Comparison of ENCODE assay signal across 28 cellular contexts in the genomic region with DNA sequence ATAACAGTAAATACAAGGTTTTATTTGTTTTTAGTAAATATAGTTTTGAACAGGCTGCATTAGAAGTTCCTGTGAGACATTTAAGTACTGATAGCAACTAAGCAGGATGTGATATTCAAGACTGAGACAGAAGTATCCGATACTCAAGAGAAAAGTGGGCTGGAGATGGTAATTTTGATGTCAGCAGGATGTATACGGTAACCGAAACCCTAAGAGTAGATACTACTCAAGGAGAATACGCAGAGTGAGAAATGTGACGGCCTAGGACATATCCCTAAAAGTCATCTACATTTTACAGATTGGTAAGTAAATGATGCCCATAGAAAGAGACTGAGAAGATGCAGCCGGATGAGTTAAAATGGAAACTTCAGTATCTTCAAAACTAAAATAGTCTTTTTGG.
DNase-seq lines count a peak whose midpoint lies in the region; ATAC-seq and TF ChIP-seq lines count a peak whose summit lies in the region.
"Had no signal": no experiment of that assay in that cellular context is flagged by ENCODE, and none has a peak within 500 bp of the region (broad histone marks: within the 10 kb centered on the region; RNA-seq: fewer than 3 reads in every experiment).

No MANE protein-coding gene starts in this region.

- H3K9me3 Mint-ChIP-seq in activated CD4-positive, alpha-beta T cell treated with anti-CD3 and anti-CD28 coated beads for 36 hours (ENCODE audit: low read depth) = no peaks in the 10 kb centered on the region
- H3K9me3 Mint-ChIP-seq in CD4-positive, CD25-positive, alpha-beta regulatory T cell = peaks cover 0 to 8% (median 2%) of the 10 kb centered on the region in 7 donors
- no peaks in the 10 kb centered on the region for H3K9me3 Mint-ChIP-seq in WTC11
- H3K9me3 Mint-ChIP-seq in central memory CD8-positive, alpha-beta T cell = no peaks in the 10 kb centered on the region
- H3K9me3 Mint-ChIP-seq: activated naive CD8-positive, alpha-beta T cell treated with anti-CD3 and anti-CD28 coated beads, Interleukin-2, amount 10 ng/mL, durations not matched to agents 7 days and 5 days; effector memory CD8-positive, alpha-beta T cell had no signal

- H3K27me3 Mint-ChIP-seq in activated CD4-positive, alpha-beta T cell treated with anti-CD3 and anti-CD28 coated beads for 36 hours = no peaks in the 10 kb centered on the region
- H3K27me3 Mint-ChIP-seq in CD4-positive, CD25-positive, alpha-beta regulatory T cell = no peaks in the 10 kb centered on the region
- H3K27me3 Mint-ChIP-seq in WTC11 (ENCODE audit: low read depth) = no peaks in the 10 kb centered on the region
- H3K27me3 Mint-ChIP-seq in central memory CD8-positive, alpha-beta T cell = no peaks in the 10 kb centered on the region
- H3K27me3 Mint-ChIP-seq: activated naive CD8-positive, alpha-beta T cell treated with anti-CD3 and anti-CD28 coated beads, Interleukin-2, amount 10 ng/mL, durations not matched to agents 7 days and 5 days; effector memory CD8-positive, alpha-beta T cell had no signal

- peak overlapping the region; percentile 19 for H3K4me3 Mint-ChIP-seq in activated CD4-positive, alpha-beta T cell treated with anti-CD3 and anti-CD28 coated beads for 36 hours
- peak overlapping the region; percentile 20 to 88 (median 41) for H3K4me3 Mint-ChIP-seq in CD4-positive, CD25-positive, alpha-beta regulatory T cell
- H3K4me3 Mint-ChIP-seq in WTC11 = no peak overlapping the region
- H3K4me3 Mint-ChIP-seq in central memory CD8-positive, alpha-beta T cell = no peak overlapping the region
- H3K4me3 Mint-ChIP-seq: activated naive CD8-positive, alpha-beta T cell treated with anti-CD3 and anti-CD28 coated beads, Interleukin-2, amount 10 ng/mL, durations not matched to agents 7 days and 5 days; effector memory CD8-positive, alpha-beta T cell had no signal

- no peak for TF ChIP-seq EP300 in tibial nerve (IDR thresholded peaks at IDR 0.05)

- H3K27me3 ChIP-seq in CD4-positive, CD25-positive, alpha-beta regulatory T cell (ENCODE audit: control insufficient read depth, insufficient read depth, low read length) = no peaks in the 10 kb centered on the region
- H3K27me3 ChIP-seq in tibial nerve (no peaks in the 10 kb centered on the region), foreskin keratinocyte (no peaks in the 10 kb centered on the region), aorta (ENCODE audit: control insufficient read depth in 1 of 2, insufficient read depth in 2 of 2, low read length in 1 of 2) (no peaks in the 10 kb centered on the region)
- H3K27me3 ChIP-seq: pancreas, uterus had no signal

- intact Hi-C loops in activated CD4-positive, alpha-beta T cell treated with anti-CD3 and anti-CD28 coated beads for 36 hours (cut with DNase I, micrococcal nuclease) = loop anchor here (1.0 to 5.0 kb wide), 5 partner anchors 26 to 273 kb away; no protein-coding TSS in a partner anchor
- intact Hi-C loops in aorta (cut with DNase I) = no loop called here

- CTCF ChIA-PET in activated CD4-positive, alpha-beta T cell treated with anti-CD3 and anti-CD28 coated beads for 36 hours (lab: Charles Lee) = no interaction called here
- CTCF ChIA-PET in WTC11 (lab: Charles Lee) = no interaction called here

- H3K36me3 Mint-ChIP-seq in activated CD4-positive, alpha-beta T cell treated with anti-CD3 and anti-CD28 coated beads for 36 hours (ENCODE audit: low read depth) = peaks cover 58% of the 10 kb centered on the region
- H3K36me3 Mint-ChIP-seq in CD4-positive, CD25-positive, alpha-beta regulatory T cell = peaks cover 45% of the 10 kb centered on the region
- peaks cover 44% of the 10 kb centered on the region for H3K36me3 Mint-ChIP-seq in WTC11
- H3K36me3 Mint-ChIP-seq in central memory CD8-positive, alpha-beta T cell (ENCODE audit: insufficient read depth) = peaks cover 38% of the 10 kb centered on the region

- TF ChIP-seq CTCF in WTC11 (IDR thresholded peaks at IDR 0.05) = no peak
- no peak for TF ChIP-seq CTCF in tibial nerve (IDR thresholded peaks at IDR 0.05)
- TF ChIP-seq CTCF in foreskin keratinocyte (conservative IDR thresholded peaks at IDR 0.05) = no peak

- peak; percentile 95 for ATAC-seq in activated CD4-positive, alpha-beta T cell treated with anti-CD3 and anti-CD28 coated beads for 36 hours
- ATAC-seq in CD4-positive, CD25-positive, alpha-beta regulatory T cell (ENCODE audit: low read depth in 2 of 2) = peak; percentile 83 to 89
- ATAC-seq in WTC11 (no peak), foreskin keratinocyte (no peak), aorta (ENCODE audit: low FRiP score) (no peak)
- ATAC-seq in central memory CD8-positive, alpha-beta T cell (replicated peaks; ENCODE audit: extremely low read depth, poor library complexity, severe bottlenecking) = no peak
- ATAC-seq: effector memory CD8-positive, alpha-beta T cell; mucosa of descending colon; pancreas had no signal

- H3K36me3 ChIP-seq in CD4-positive, CD25-positive, alpha-beta regulatory T cell (ENCODE audit: control insufficient read depth, insufficient read depth, low read length) = peaks cover 66% of the 10 kb centered on the region
- H3K36me3 ChIP-seq in tibial nerve (peaks cover 0 to 64% (median 7%) of the 10 kb centered on the region in 3 donors), aorta (ENCODE audit: control insufficient read depth in 1 of 2, insufficient read depth in 2 of 2, low read length in 1 of 2) (peaks cover 0 to 5% of the 10 kb centered on the region in 2 donors)
- H3K36me3 ChIP-seq: uterus had no signal

- no peak for TF ChIP-seq POLR2A in tibial nerve (IDR thresholded peaks at IDR 0.05)

- 64 to 66% methylated on average over 6 of the region's 6 CpGs for WGBS in tibial nerve, 2 donors
- 65 to 66% methylated on average over 6 of the region's 6 CpGs for WGBS in aorta, 2 donors

- H3K27ac ChIP-seq in CD4-positive, CD25-positive, alpha-beta regulatory T cell (ENCODE audit: insufficient read depth, low read length, poor library complexity, severe bottlenecking) = peak overlapping the region; percentile 61
- H3K27ac ChIP-seq in tibial nerve = no peak overlapping the region
- no peak overlapping the region for H3K27ac ChIP-seq in foreskin keratinocyte
- H3K27ac ChIP-seq in aorta (ENCODE audit: low read depth in 1 of 2, low read length in 2 of 2) = no peak overlapping the region
- H3K27ac ChIP-seq: pancreas, PC-9, thoracic aorta, uterus had no signal

- H3K4me1 Mint-ChIP-seq in activated CD4-positive, alpha-beta T cell treated with anti-CD3 and anti-CD28 coated beads for 36 hours = peaks cover 32% of the 10 kb centered on the region
- peaks cover 35 to 47% (median 40%) of the 10 kb centered on the region in 4 donors for H3K4me1 Mint-ChIP-seq in CD4-positive, CD25-positive, alpha-beta regulatory T cell
- H3K4me1 Mint-ChIP-seq in WTC11 = peaks cover 16% of the 10 kb centered on the region
- H3K4me1 Mint-ChIP-seq in central memory CD8-positive, alpha-beta T cell = peaks cover 25% of the 10 kb centered on the region

- peak overlapping the region; percentile 93 for H3K27ac Mint-ChIP-seq in activated CD4-positive, alpha-beta T cell treated with anti-CD3 and anti-CD28 coated beads for 36 hours
- H3K27ac Mint-ChIP-seq in CD4-positive, CD25-positive, alpha-beta regulatory T cell = peak overlapping the region; percentile 92 to 94 (median 94)
- peak overlapping the region; percentile 66; the same call in 1 of the 2 replicates for H3K27ac Mint-ChIP-seq in WTC11
- H3K27ac Mint-ChIP-seq in central memory CD8-positive, alpha-beta T cell (ENCODE audit: low read depth) = peak overlapping the region; percentile 11
- H3K27ac Mint-ChIP-seq: activated naive CD8-positive, alpha-beta T cell treated with anti-CD3 and anti-CD28 coated beads, Interleukin-2, amount 10 ng/mL, durations not matched to agents 7 days and 5 days had no signal

- POLR2A ChIA-PET in activated CD4-positive, alpha-beta T cell treated with anti-CD3 and anti-CD28 coated beads for 36 hours (lab: Charles Lee) = no interaction called here
- POLR2A ChIA-PET in WTC11 (lab: Charles Lee) = no interaction called here

- peaks cover 34% of the 10 kb centered on the region for H3K4me1 ChIP-seq in CD4-positive, CD25-positive, alpha-beta regulatory T cell (ENCODE audit: control insufficient read depth, insufficient read depth, low read length, poor library complexity, severe bottlenecking)
- H3K4me1 ChIP-seq in tibial nerve (no peaks in the 10 kb centered on the region), foreskin keratinocyte (no peaks in the 10 kb centered on the region), aorta (ENCODE audit: control insufficient read depth in 1 of 2, insufficient read depth in 2 of 2, low read length in 2 of 2) (no peaks in the 10 kb centered on the region)
- H3K4me1 ChIP-seq: pancreas, uterus had no signal

- H3K4me3 ChIP-seq in CD4-positive, CD25-positive, alpha-beta regulatory T cell (ENCODE audit: low read depth, low read length) = peak overlapping the region; percentile 56
- H3K4me3 ChIP-seq in tibial nerve = no peak overlapping the region
- no peak overlapping the region for H3K4me3 ChIP-seq in aorta (ENCODE audit: low read length in 2 of 2)
- H3K4me3 ChIP-seq: mucosa of descending colon, pancreas, PC-9, thoracic aorta, uterus had no signal

- peak; percentile 10 for DNase-seq in activated CD4-positive, alpha-beta T cell treated with anti-CD3 and anti-CD28 coated beads for 36 hours
- DNase-seq in activated CD4-positive, alpha-beta T cell treated with anti-CD3 and anti-CD28 coated beads for 48 hours = no peak
- DNase-seq in CD4-positive, CD25-positive, alpha-beta regulatory T cell = peak in 2 of 3 donors; percentile 29 to 83
- no peak for DNase-seq in WTC11 (ENCODE audit: low spot score)
- no peak for DNase-seq in central memory CD8-positive, alpha-beta T cell (ENCODE audit: low spot score in 2 of 2)
- no peak for DNase-seq in tibial nerve (ENCODE audit: low spot score in 2 of 2)
- DNase-seq in foreskin keratinocyte = no peak
- no peak for DNase-seq in aorta
- DNase-seq: 8988T; activated CD4-positive, alpha-beta T cell treated with anti-CD3 and anti-CD28 coated beads for 4 hours; activated naive CD8-positive, alpha-beta T cell treated with anti-CD3 and anti-CD28 coated beads, Interleukin-2, amount 10 ng/mL, durations not matched to agents 7 days and 5 days; C1 segment of cervical spinal cord; DND-41; effector memory CD8-positive, alpha-beta T cell; GF-D8; HCEC 1CT; Kasumi-1; mammary epithelial cell; mucosa of descending colon; NCI-H1436; NCI-H345; NCI-H69; pancreas; PC-9; SK-N-SH; stimulated activated naive CD4-positive, alpha-beta T cell treated with Interleukin-2 at 50 U/mL for 16 hours; uterus had no signal

- H3K9me3 ChIP-seq in CD4-positive, CD25-positive, alpha-beta regulatory T cell (ENCODE audit: control insufficient read depth in 2 of 2, low read length in 2 of 2) = no peaks in the 10 kb centered on the region
- H3K9me3 ChIP-seq in tibial nerve = no peaks in the 10 kb centered on the region
- H3K9me3 ChIP-seq in aorta (ENCODE audit: control insufficient read depth, low read length) = no peaks in the 10 kb centered on the region
- H3K9me3 ChIP-seq: mucosa of descending colon, pancreas, thoracic aorta, uterus had no signal

Comparison
In these comparisons a context has a peak if more than half of its experiments do, and no peak if none do; other contexts are left out.
1. DNase-seq: peak in activated CD4-positive, alpha-beta T cell treated with anti-CD3 and anti-CD28 coated beads for 36 hours (single experiment) and CD4-positive, CD25-positive, alpha-beta regulatory T cell (2 of 3); none in activated CD4-positive, alpha-beta T cell treated with anti-CD3 and anti-CD28 coated beads for 48 hours (single experiment), WTC11 (single experiment), central memory CD8-positive, alpha-beta T cell (0 of 2), tibial nerve (0 of 2), foreskin keratinocyte (0 of 2) and aorta (0 of 2).
2. ATAC-seq: peak in activated CD4-positive, alpha-beta T cell treated with anti-CD3 and anti-CD28 coated beads for 36 hours (single experiment) and CD4-positive, CD25-positive, alpha-beta regulatory T cell (2 of 2); none in WTC11 (single experiment), central memory CD8-positive, alpha-beta T cell (single experiment), foreskin keratinocyte (single experiment) and aorta (single experiment).
3. H3K27ac Mint-ChIP-seq: peak in every context shown above with its lines; median percentile 94 in CD4-positive, CD25-positive, alpha-beta regulatory T cell; 93 in activated CD4-positive, alpha-beta T cell treated with anti-CD3 and anti-CD28 coated beads for 36 hours; 66 in WTC11; 11 in central memory CD8-positive, alpha-beta T cell.
4. H3K4me3 Mint-ChIP-seq: peak in activated CD4-positive, alpha-beta T cell treated with anti-CD3 and anti-CD28 coated beads for 36 hours (single experiment) and CD4-positive, CD25-positive, alpha-beta regulatory T cell (4 of 4); none in WTC11 (single experiment) and central memory CD8-positive, alpha-beta T cell (single experiment).
5. intact Hi-C loops: an anchor here in activated CD4-positive, alpha-beta T cell treated with anti-CD3 and anti-CD28 coated beads for 36 hours (1.0 to 5.0 kb wide); none called in aorta.